Comparison of ENCODE assay signal across 11 cellular contexts in genomic region chr20:35344354-35344837, GRCh38. TPM values are rescaled to one million over a fixed set of nuclear protein-coding genes. Genes with fewer than 3 reads are reported as not detected.
DNase-seq lines count a peak whose midpoint lies in the region; ATAC-seq lines count a peak whose summit lies in the region.
"Had no signal": no experiment of that assay in that cellular context is flagged by ENCODE, and none has a peak within 500 bp of the region (broad histone marks: within the 10 kb centered on the region; RNA-seq: fewer than 3 reads in every experiment).

No MANE protein-coding gene starts in this region.

- ATAC-seq in HG03095 (IDR thresholded peaks at IDR 0.05; ENCODE audit: unreplicated experiment) (no peak), GM21717 (IDR thresholded peaks at IDR 0.05; ENCODE audit: unreplicated experiment) (no peak), HG02623 (IDR thresholded peaks at IDR 0.05; ENCODE audit: unreplicated experiment) (no peak)

- peak; percentile 89 for DNase-seq in EL
- peak; percentile 12 for DNase-seq in NCI-H460 (ENCODE audit: extremely low read depth, low read depth)
- DNase-seq in dermis blood vessel endothelial cell: peak; percentile 83
- peak; percentile 68 for DNase-seq in myocyte (ENCODE audit: low read depth)
- DNase-seq in pons (ENCODE audit: low spot score): no peak
- DNase-seq: activated CD4-positive, alpha-beta T cell treated with anti-CD3 and anti-CD28 coated beads, Interleukin-2, amount 50 U/mL, for 48 hours; NCI-H1694 had no signal

RNA-seq across cellular contexts. Expression of gene FAM83C, which starts 52.2 kb away (rescaled TPM):
- total RNA-seq in NCI-H460 (2014; rRNA removed; shearing (Covaris generic)): not detected in 2 replicates
- not detected in 2 replicates for polyA plus RNA-seq in NCI-H460 (2014; cell fraction: nucleus; rRNA removed)
- total RNA-seq in dermis blood vessel endothelial cell (not detected in 2 replicates), myocyte (not detected in 2 replicates)
- polyA plus RNA-seq in myocyte (2012): not detected
- total RNA-seq: epithelial cell of proximal tubule had no signal

RNA-seq across cellular contexts. Expression of gene EIF6, which starts 59.8 kb away (rescaled TPM):
- 159 and 181 TPM in 2 replicates for total RNA-seq in NCI-H460 (2014; rRNA removed; shearing (Covaris generic))
- 132 and 138 TPM in 2 replicates for polyA plus RNA-seq in NCI-H460 (2014; cell fraction: nucleus; rRNA removed)
- total RNA-seq in dermis blood vessel endothelial cell (147 and 186 TPM in 2 replicates), myocyte (79.4 and 88.0 TPM in 2 replicates)
- 155 TPM for polyA plus RNA-seq in myocyte (2012)
